38 cellular contexts compared by ENCODE assay signal in genomic region chr22:36111316-36111715, GRCh38. TPM values are rescaled to one million over a fixed set of nuclear protein-coding genes. Genes with fewer than 3 reads are reported as not detected.
"Had no signal": no experiment of that assay in that cellular context is flagged by ENCODE, and none has a peak within 500 bp of the region (broad histone marks: within the 10 kb centered on the region; RNA-seq: fewer than 3 reads in every experiment).

No MANE protein-coding gene starts in this region.

- FAIRE-seq: bronchial epithelial cell, TTC549 had no signal

- H3K27me3 Mint-ChIP-seq: activated naive CD4-positive, alpha-beta T cell treated with anti-CD3 and anti-CD28 coated beads, Interleukin-2, amount 50 U/mL, for 24 hours; brain had no signal

- H3K36me3 ChIP-seq: ascending aorta, cardiac muscle cell, WERI-Rb-1 had no signal

- H3K4me3 ChIP-seq: ascending aorta, cardiac muscle cell had no signal

- H3K27ac ChIP-seq: cardiac muscle cell, WERI-Rb-1 had no signal

- H3K36me3 Mint-ChIP-seq: activated CD4-positive, alpha-beta memory T cell treated with anti-CD3 and anti-CD28 coated beads for 36 hours; activated naive CD4-positive, alpha-beta T cell treated with anti-CD3 and anti-CD28 coated beads, Interleukin-2, amount 10 ng/mL, durations not matched to agents 7 days and 5 days; activated naive CD4-positive, alpha-beta T cell treated with anti-CD3 and anti-CD28 coated beads, Interleukin-2, amount 50 U/mL, for 24 hours; activated naive CD8-positive, alpha-beta T cell; activated naive CD8-positive, alpha-beta T cell treated with anti-CD3 and anti-CD28 coated beads, Interleukin-2, amount 10 ng/mL, durations not matched to agents 7 days and 5 days; brain had no signal

- H3K9me3 Mint-ChIP-seq: activated B cell treated with CpG ODN at 0.5 μM for 24 hours; activated CD4-positive, alpha-beta memory T cell treated with anti-CD3 and anti-CD28 coated beads for 36 hours; activated CD4-positive, alpha-beta T cell treated with anti-CD3 and anti-CD28 coated beads, Interleukin-2, amount 10 ng/mL, durations not matched to agents 24 days and 14 days; activated CD8-positive, alpha-beta T cell treated with anti-CD3 and anti-CD28 coated beads for 36 hours; activated naive CD4-positive, alpha-beta T cell treated with anti-CD3 and anti-CD28 coated beads, Interleukin-2, amount 10 ng/mL, durations not matched to agents 7 days and 5 days; activated naive CD4-positive, alpha-beta T cell treated with anti-CD3 and anti-CD28 coated beads, Interleukin-2, amount 50 U/mL, for 24 hours; activated naive CD8-positive, alpha-beta T cell treated with anti-CD3 and anti-CD28 coated beads, Interleukin-2, amount 10 ng/mL, durations not matched to agents 7 days and 5 days; activated naive CD8-positive, alpha-beta T cell treated with anti-CD3 and anti-CD28 coated beads, Interleukin-2, amount 50 U/mL, for 24 hours; activated T-cell treated with anti-CD3 and anti-CD28 coated beads, Interleukin-2, amount 50 U/mL, for 4 hours; activated T-cell treated with anti-CD3 and anti-CD28 coated beads, Interleukin-2, amount 50 U/mL, for 72 hours; activated T-helper 1 cell treated with anti-CD3 and anti-CD28 coated beads, Interleukin-12 subunit alpha, Interleukin-12 subunit beta, Interleukin-2, Interleukin-4 antibody, amounts not matched to agents 30 ng/mL and 10 ng/mL and 1 ng/mL, durations not matched to agents 14 hours and 24 hours and 36 hours; activated T-helper 17 cell treated with anti-CD3 and anti-CD28 coated beads, Interleukin-2, amount 50 U/mL, for 72 hours; brain; central memory CD8-positive, alpha-beta T cell; T-helper 1 cell treated with Interleukin-12 subunit alpha and Interleukin-12 subunit beta and Interleukin-4 antibody, amounts not matched to agents 30 μg/mL and 1 μg/mL, for 36 hours; T-helper 2 cell treated with Interferon-gamma antibody and Interleukin-4, amounts not matched to agents 5 μg/mL and 100 μg/mL, for 36 hours had no signal

- H3K4me1 Mint-ChIP-seq: activated B cell treated with CpG ODN at 0.5 μM for 24 hours; activated naive CD4-positive, alpha-beta T cell treated with anti-CD3 and anti-CD28 coated beads, Interleukin-2, amount 10 ng/mL, durations not matched to agents 7 days and 5 days; activated naive CD4-positive, alpha-beta T cell treated with anti-CD3 and anti-CD28 coated beads, Interleukin-2, amount 50 U/mL, for 24 hours; activated naive CD8-positive, alpha-beta T cell treated with anti-CD3 and anti-CD28 coated beads, Interleukin-2, amount 10 ng/mL, durations not matched to agents 7 days and 5 days; activated naive CD8-positive, alpha-beta T cell treated with anti-CD3 and anti-CD28 coated beads, Interleukin-2, amount 50 U/mL, for 24 hours; activated T-helper 17 cell treated with anti-CD3 and anti-CD28 coated beads, Interleukin-2, amount 50 U/mL, for 72 hours; central memory CD8-positive, alpha-beta T cell had no signal

- H3K27ac Mint-ChIP-seq: activated B cell treated with CpG ODN at 0.5 μM for 24 hours; activated CD4-positive, alpha-beta memory T cell treated with anti-CD3 and anti-CD28 coated beads for 36 hours; activated CD4-positive, alpha-beta T cell treated with anti-CD3 and anti-CD28 coated beads, Interleukin-2, amount 10 ng/mL, durations not matched to agents 24 days and 14 days; activated CD8-positive, alpha-beta T cell treated with anti-CD3 and anti-CD28 coated beads for 36 hours; activated naive CD4-positive, alpha-beta T cell treated with anti-CD3 and anti-CD28 coated beads, Interleukin-2, amount 10 ng/mL, durations not matched to agents 7 days and 5 days; activated naive CD4-positive, alpha-beta T cell treated with anti-CD3 and anti-CD28 coated beads, Interleukin-2, amount 50 U/mL, for 24 hours; activated naive CD8-positive, alpha-beta T cell; activated naive CD8-positive, alpha-beta T cell treated with anti-CD3 and anti-CD28 coated beads, Interleukin-2, amount 10 ng/mL, durations not matched to agents 7 days and 5 days; activated naive CD8-positive, alpha-beta T cell treated with anti-CD3 and anti-CD28 coated beads, Interleukin-2, amount 50 U/mL, for 24 hours; activated T-cell treated with anti-CD3 and anti-CD28 coated beads, Interleukin-2, amount 50 U/mL, for 72 hours; activated T-helper 1 cell treated with anti-CD3 and anti-CD28 coated beads, Interleukin-12 subunit alpha, Interleukin-12 subunit beta, Interleukin-2, Interleukin-4 antibody, amounts not matched to agents 30 ng/mL and 10 ng/mL and 1 ng/mL, durations not matched to agents 14 hours and 24 hours and 36 hours; activated T-helper 17 cell treated with anti-CD3 and anti-CD28 coated beads, Interleukin-2, amount 50 U/mL, for 72 hours; brain; T-helper 1 cell treated with Interleukin-12 subunit alpha and Interleukin-12 subunit beta and Interleukin-4 antibody, amounts not matched to agents 30 μg/mL and 1 μg/mL, for 36 hours; T-helper 2 cell treated with Interferon-gamma antibody and Interleukin-4, amounts not matched to agents 5 μg/mL and 100 μg/mL, for 36 hours had no signal

- H3K9me3 ChIP-seq: ascending aorta had no signal

- ATAC-seq: activated CD8-positive, alpha-beta T cell treated with anti-CD3 and anti-CD28 coated beads for 36 hours; activated naive CD8-positive, alpha-beta T cell treated with anti-CD3 and anti-CD28 coated beads, Interleukin-2, amount 50 U/mL, for 24 hours; activated T-cell treated with anti-CD3 and anti-CD28 coated beads, Interleukin-2, amount 50 U/mL, for 4 hours; activated T-cell treated with anti-CD3 and anti-CD28 coated beads, Interleukin-2, amount 50 U/mL, for 72 hours; activated T-helper 17 cell treated with anti-CD3 and anti-CD28 coated beads, Interleukin-2, amount 50 U/mL, for 72 hours had no signal

- H3K27me3 ChIP-seq: ascending aorta, cardiac muscle cell had no signal

- H3K4me3 Mint-ChIP-seq: activated B cell treated with CpG ODN at 0.5 μM for 24 hours; activated CD4-positive, alpha-beta memory T cell treated with anti-CD3 and anti-CD28 coated beads for 36 hours; activated CD4-positive, alpha-beta T cell treated with anti-CD3 and anti-CD28 coated beads, Interleukin-2, amount 10 ng/mL, durations not matched to agents 24 days and 14 days; activated CD8-positive, alpha-beta T cell treated with anti-CD3 and anti-CD28 coated beads for 36 hours; activated naive CD4-positive, alpha-beta T cell treated with anti-CD3 and anti-CD28 coated beads, Interleukin-2, amount 10 ng/mL, durations not matched to agents 7 days and 5 days; activated naive CD4-positive, alpha-beta T cell treated with anti-CD3 and anti-CD28 coated beads, Interleukin-2, amount 50 U/mL, for 24 hours; activated naive CD8-positive, alpha-beta T cell; activated naive CD8-positive, alpha-beta T cell treated with anti-CD3 and anti-CD28 coated beads, Interleukin-2, amount 10 ng/mL, durations not matched to agents 7 days and 5 days; activated naive CD8-positive, alpha-beta T cell treated with anti-CD3 and anti-CD28 coated beads, Interleukin-2, amount 50 U/mL, for 24 hours; activated T-cell treated with anti-CD3 and anti-CD28 coated beads, Interleukin-2, amount 50 U/mL, for 4 hours; activated T-cell treated with anti-CD3 and anti-CD28 coated beads, Interleukin-2, amount 50 U/mL, for 72 hours; activated T-helper 1 cell treated with anti-CD3 and anti-CD28 coated beads, Interleukin-12 subunit alpha, Interleukin-12 subunit beta, Interleukin-2, Interleukin-4 antibody, amounts not matched to agents 30 ng/mL and 10 ng/mL and 1 ng/mL, durations not matched to agents 14 hours and 24 hours and 36 hours; activated T-helper 17 cell treated with anti-CD3 and anti-CD28 coated beads, Interleukin-2, amount 50 U/mL, for 72 hours; brain; central memory CD8-positive, alpha-beta T cell; T-helper 1 cell treated with Interleukin-12 subunit alpha and Interleukin-12 subunit beta and Interleukin-4 antibody, amounts not matched to agents 30 μg/mL and 1 μg/mL, for 36 hours; T-helper 2 cell treated with Interferon-gamma antibody and Interleukin-4, amounts not matched to agents 5 μg/mL and 100 μg/mL, for 36 hours had no signal

- DNase-seq: activated B cell treated with CpG ODN at 0.5 μM for 24 hours; activated CD4-positive, alpha-beta memory T cell treated with anti-CD3 and anti-CD28 coated beads for 36 hours; activated CD4-positive, alpha-beta T cell treated with anti-CD3 and anti-CD28 coated beads for 4 hours; activated CD4-positive, alpha-beta T cell treated with anti-CD3 and anti-CD28 coated beads, Interleukin-2, amount 10 ng/mL, durations not matched to agents 24 days and 14 days; activated CD4-positive, alpha-beta T cell treated with anti-CD3 and anti-CD28 coated beads, Interleukin-2, amount 50 U/mL, for 1 hour; activated CD4-positive, alpha-beta T cell treated with anti-CD3 and anti-CD28 coated beads, Interleukin-2, amount 50 U/mL, for 4 hours; activated CD4-positive, CD25-positive, alpha-beta regulatory T cell treated with anti-CD3 and anti-CD28 coated beads, Interleukin-2, amount 50 U/mL, for 72 hours; activated CD8-positive, alpha-beta memory T cell treated with anti-CD3 and anti-CD28 coated beads, Interleukin-2, amount 50 U/mL, for 4 hours; activated CD8-positive, alpha-beta T cell treated with anti-CD3 and anti-CD28 coated beads for 36 hours; activated gamma-delta T cell; activated naive CD4-positive, alpha-beta T cell treated with anti-CD3 and anti-CD28 coated beads, Interleukin-2, amount 10 ng/mL, durations not matched to agents 7 days and 5 days; activated naive CD4-positive, alpha-beta T cell treated with Interleukin-2 at 50 U/mL for 16 hours; activated naive CD8-positive, alpha-beta T cell treated with anti-CD3 and anti-CD28 coated beads, Interleukin-2, amount 10 ng/mL, durations not matched to agents 7 days and 5 days; activated naive CD8-positive, alpha-beta T cell treated with anti-CD3 and anti-CD28 coated beads, Interleukin-2, amount 50 U/mL, for 24 hours; activated T-cell treated with anti-CD3 and anti-CD28 coated beads for 4 hours; activated T-cell treated with anti-CD3 and anti-CD28 coated beads, Interleukin-2, amount 50 U/mL, for 1 hour; activated T-cell treated with anti-CD3 and anti-CD28 coated beads, Interleukin-2, amount 50 U/mL, for 4 hours; activated T-cell treated with anti-CD3 and anti-CD28 coated beads, Interleukin-2, amount 50 U/mL, for 72 hours; amygdala; anterior cingulate cortex; caudate nucleus; cerebellar nuclear complex; T-helper 1 cell; T-helper 2 cell; T-helper 9 cell; WERI-Rb-1 had no signal

RNA-seq across cellular contexts. Expression of gene APOL3, which starts 49.2 kb away (rescaled TPM):
- total RNA-seq: bronchial epithelial cell, cardiac muscle cell had no signal
- polyA plus RNA-seq: cardiac muscle cell had no signal
